Comparison of ENCODE assay signal across 8 cellular contexts in the genomic region with DNA sequence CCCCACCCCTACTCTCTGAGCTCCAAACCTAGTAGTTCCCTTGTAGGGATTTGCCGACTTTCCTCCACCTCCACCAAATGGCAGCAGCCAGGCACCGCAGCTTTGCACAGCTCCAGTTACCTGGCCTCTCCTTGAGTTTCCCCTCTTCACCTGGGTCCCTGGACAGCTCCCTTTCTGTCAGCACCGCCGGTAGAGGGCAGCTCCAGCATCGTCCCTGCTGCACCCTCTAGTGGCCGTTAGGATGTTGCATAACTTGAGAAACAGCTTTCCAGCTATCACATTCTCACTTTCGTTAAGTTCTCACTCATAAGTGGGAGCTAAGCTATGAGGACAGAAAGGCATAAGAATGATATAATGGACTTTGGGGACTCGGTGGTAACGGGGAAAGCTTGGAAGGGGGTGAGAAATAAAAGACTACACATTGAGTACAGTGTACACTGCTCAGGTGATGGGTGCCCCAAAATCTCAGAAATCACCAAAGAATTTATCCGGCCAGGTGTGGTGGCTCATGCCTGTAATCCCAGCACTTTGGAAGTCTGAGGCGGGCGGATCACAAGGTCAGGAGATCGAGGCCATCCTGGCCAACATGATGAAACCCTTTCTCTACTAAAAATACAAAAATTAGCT.
DNase-seq lines count a peak whose midpoint lies in the region; ATAC-seq and TF ChIP-seq lines count a peak whose summit lies in the region.

No MANE protein-coding gene starts in this region.

- no peak overlapping the region for H3K4me3 Mint-ChIP-seq in activated naive CD4-positive, alpha-beta T cell treated with anti-CD3 and anti-CD28 coated beads, Interleukin-2, amount 10 ng/mL, durations not matched to agents 7 days and 5 days

- CTCF ChIA-PET in activated naive CD4-positive, alpha-beta T cell treated with anti-CD3 and anti-CD28 coated beads, Interleukin-2, amount 10 ng/mL, durations not matched to agents 7 days and 5 days (lab: Charles Lee) = interaction anchor here (0.6 to 2.4 kb wide), 22 partner anchors 11 to 491 kb away, joined by 3 to 19 read pairs (median 3); no protein-coding TSS in a partner anchor

- DNase-seq in NAMALWA (ENCODE audit: low spot score) (peak; percentile 80), SJSA1 (ENCODE audit: low read depth in 1 of 2, low spot score in 2 of 2) (peak; percentile 26 to 53), cardiac muscle cell (ENCODE audit: low read depth in 1 of 2, low spot score in 1 of 2) (peak; percentile 77 to 91), pulmonary artery endothelial cell (ENCODE audit: low read depth, low spot score) (peak; percentile 5), T1000 (lab: John Stamatoyannopoulos, UW) (no peak)
- peak; percentile 76 for DNase-seq in activated naive CD4-positive, alpha-beta T cell treated with anti-CD3 and anti-CD28 coated beads, Interleukin-2, amount 10 ng/mL, durations not matched to agents 7 days and 5 days

- H3K9me3 ChIP-seq in SJSA1 (replicated peaks) (no peaks in the 10 kb centered on the region), cardiac muscle cell (ENCODE audit: low read depth) (no peaks in the 10 kb centered on the region)

- H3K27ac Mint-ChIP-seq in activated naive CD4-positive, alpha-beta T cell treated with anti-CD3 and anti-CD28 coated beads, Interleukin-2, amount 10 ng/mL, durations not matched to agents 7 days and 5 days = no peak overlapping the region

- H3K27ac ChIP-seq in SJSA1 = no peak overlapping the region
- no peak overlapping the region for H3K27ac ChIP-seq in cardiac muscle cell

- H3K9me3 Mint-ChIP-seq in activated naive CD4-positive, alpha-beta T cell treated with anti-CD3 and anti-CD28 coated beads, Interleukin-2, amount 10 ng/mL, durations not matched to agents 7 days and 5 days = no peaks in the 10 kb centered on the region

- no peak overlapping the region for H3K4me3 ChIP-seq in SJSA1
- H3K4me3 ChIP-seq in cardiac muscle cell = no peak overlapping the region

- H3K4me1 ChIP-seq in SJSA1 (replicated peaks) (no peaks in the 10 kb centered on the region), cardiac muscle cell (ENCODE audit: low read depth) (no peaks in the 10 kb centered on the region)

- no peaks in the 10 kb centered on the region for H3K36me3 Mint-ChIP-seq in activated naive CD4-positive, alpha-beta T cell treated with anti-CD3 and anti-CD28 coated beads, Interleukin-2, amount 10 ng/mL, durations not matched to agents 7 days and 5 days

- no peaks in the 10 kb centered on the region for H3K27me3 ChIP-seq in SJSA1 (replicated peaks)
- no peaks in the 10 kb centered on the region for H3K27me3 ChIP-seq in cardiac muscle cell

- TF ChIP-seq CTCF in GM12872 (IDR thresholded peaks at IDR 0.05; ENCODE audit: insufficient read depth, low read depth, low read length) = peak; percentile 99
- peak; percentile 99 for TF ChIP-seq CTCF in cardiac muscle cell (IDR thresholded peaks at IDR 0.05; ENCODE audit: low read depth, low read length)

- H3K27me3 Mint-ChIP-seq in activated naive CD4-positive, alpha-beta T cell treated with anti-CD3 and anti-CD28 coated beads, Interleukin-2, amount 10 ng/mL, durations not matched to agents 7 days and 5 days = peaks cover 9% of the 10 kb centered on the region

- no peaks in the 10 kb centered on the region for H3K36me3 ChIP-seq in SJSA1
- H3K36me3 ChIP-seq in cardiac muscle cell = no peaks in the 10 kb centered on the region

- peak; percentile 98 for ATAC-seq in HG02588 (IDR thresholded peaks at IDR 0.05; ENCODE audit: unreplicated experiment)

- H3K4me1 Mint-ChIP-seq in activated naive CD4-positive, alpha-beta T cell treated with anti-CD3 and anti-CD28 coated beads, Interleukin-2, amount 10 ng/mL, durations not matched to agents 7 days and 5 days = no peaks in the 10 kb centered on the region
